Comparison of ENCODE assay signal across 8 cellular contexts in the genomic region with DNA sequence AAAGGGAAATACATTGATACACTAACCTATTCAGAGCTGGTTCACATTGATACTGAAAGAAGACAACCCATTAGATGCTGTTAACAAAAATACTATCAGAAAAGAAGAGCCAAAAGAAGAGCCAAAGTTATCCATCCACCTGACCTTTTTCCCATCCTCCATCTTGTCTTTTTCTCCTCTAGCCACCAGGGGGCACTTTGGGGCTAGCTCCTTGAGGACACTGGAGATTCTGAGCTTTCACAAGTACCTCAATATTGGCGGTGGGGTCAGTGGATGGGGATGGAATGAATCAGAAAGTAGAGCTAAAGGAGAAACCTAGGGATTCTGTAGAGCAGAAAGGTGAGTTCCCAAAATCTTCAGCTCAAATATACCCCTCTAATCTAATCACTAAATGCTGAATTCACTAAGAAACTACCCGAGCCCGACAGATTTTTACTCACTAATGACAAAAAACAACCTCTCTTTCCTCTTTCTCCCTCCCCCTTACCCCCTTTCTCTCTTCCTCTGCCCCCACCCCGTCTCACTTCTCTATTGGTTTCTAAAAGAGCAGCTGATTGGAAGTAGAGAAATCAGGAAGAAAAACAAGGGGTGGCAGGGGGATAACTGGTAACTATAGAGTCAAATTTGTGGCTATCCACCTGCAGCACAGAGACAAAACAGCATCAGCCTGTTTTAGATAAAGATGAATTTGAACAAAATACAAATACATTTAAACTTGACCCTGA.
A peak's percentile ranks its signal among the peaks of the same experiment; 100 is the strongest.
DNase-seq lines count a peak whose midpoint lies in the region; ATAC-seq, FAIRE-seq and TF ChIP-seq lines count a peak whose summit lies in the region.

No MANE protein-coding gene starts in this region.

- H3K79me2 ChIP-seq in DOHH2 (ENCODE audit: control insufficient read depth, low read length), result peaks cover 97% of the 10 kb centered on the region

- H3K27ac ChIP-seq in DOHH2 (ENCODE audit: low read depth, low read length) (peak overlapping the region; percentile 18; the same call in 1 of the 2 replicates), HL-60 (replicated peaks) (no peak overlapping the region)

- no peak overlapping the region for H3K4me3 Mint-ChIP-seq in natural killer cell treated with Interleukin-12 subunit alpha and Interleukin-12 subunit beta and Interleukin-15 and Interleukin-18, amount 100 ng/mL, for 72 hours

- H3K27me3 ChIP-seq in DOHH2 (ENCODE audit: control insufficient read depth, low read length) (no peaks in the 10 kb centered on the region), HL-60 (ENCODE audit: insufficient read depth, poor library complexity, severe bottlenecking) (no peaks in the 10 kb centered on the region)

- no peaks in the 10 kb centered on the region for H3K9me3 Mint-ChIP-seq in natural killer cell treated with Interleukin-12 subunit alpha and Interleukin-12 subunit beta and Interleukin-15 and Interleukin-18, amount 100 ng/mL, for 72 hours

- H3K36me3 Mint-ChIP-seq in natural killer cell treated with Interleukin-12 subunit alpha and Interleukin-12 subunit beta and Interleukin-15 and Interleukin-18, amount 100 ng/mL, for 72 hours, result no peaks in the 10 kb centered on the region

- peak; percentile 84 for TF ChIP-seq CTCF in DOHH2 (IDR thresholded peaks at IDR 0.05; ENCODE audit: low read depth, low read length, poor library complexity, severe bottlenecking)
- TF ChIP-seq CTCF in HL-60 (IDR thresholded peaks at IDR 0.05; ENCODE audit: insufficient read depth, low read length), result peak; percentile 52

- H3F3A ChIP-seq in DOHH2 (ENCODE audit: control insufficient read depth, insufficient read depth), result no peaks in the 10 kb centered on the region

- H3K4me1 ChIP-seq in DOHH2 (ENCODE audit: control insufficient read depth, low read length), result peaks cover 43% of the 10 kb centered on the region

- H3K27me3 Mint-ChIP-seq in natural killer cell treated with Interleukin-12 subunit alpha and Interleukin-12 subunit beta and Interleukin-15 and Interleukin-18, amount 100 ng/mL, for 72 hours, result no peaks in the 10 kb centered on the region

- peak; percentile 10 to 40 for DNase-seq in HL-60 (ENCODE audit: low read depth in 1 of 2, low spot score in 1 of 2)
- peak; percentile 16 for DNase-seq in glomerular visceral epithelial cell (ENCODE audit: extremely low spot score)
- DNase-seq in frontal cortex (ENCODE audit: low spot score in 2 of 2), result no peak
- DNase-seq in natural killer cell treated with Interleukin-12 subunit alpha and Interleukin-12 subunit beta and Interleukin-15 and Interleukin-18, amount 100 ng/mL, for 72 hours (ENCODE audit: low spot score), result no peak

- H3K27ac Mint-ChIP-seq in natural killer cell treated with Interleukin-12 subunit alpha and Interleukin-12 subunit beta and Interleukin-15 and Interleukin-18, amount 100 ng/mL, for 72 hours, result no peak overlapping the region

- H3K4me1 Mint-ChIP-seq in natural killer cell treated with Interleukin-12 subunit alpha and Interleukin-12 subunit beta and Interleukin-15 and Interleukin-18, amount 100 ng/mL, for 72 hours (ENCODE audit: low read depth in 2 of 2), result peaks cover 6 to 21% of the 10 kb centered on the region in 2 donors

- ATAC-seq in SK-N-SH treated with all-trans-retinoic acid at 6 μM for 48 hours, result peak; percentile 72
- ATAC-seq in GM21381 (IDR thresholded peaks at IDR 0.05; ENCODE audit: unreplicated experiment), result no peak
- no peak for ATAC-seq in GM19035 (IDR thresholded peaks at IDR 0.05; ENCODE audit: unreplicated experiment)
- no peak for ATAC-seq in natural killer cell treated with Interleukin-12 subunit alpha and Interleukin-12 subunit beta and Interleukin-15 and Interleukin-18, amount 100 ng/mL, for 72 hours

- H3K4me3 ChIP-seq in DOHH2 (ENCODE audit: low read length) (no peak overlapping the region), HL-60 (replicated peaks; ENCODE audit: insufficient read depth, low read length) (no peak overlapping the region)

- H3K9me3 ChIP-seq in DOHH2 (ENCODE audit: control insufficient read depth, insufficient read depth, low read length), result peaks cover 18% of the 10 kb centered on the region

- no peaks in the 10 kb centered on the region for H4K20me1 ChIP-seq in DOHH2 (ENCODE audit: control insufficient read depth, insufficient read depth, low read depth, low read length)

- no peak for FAIRE-seq in frontal cortex (lab: Jason Lieb, UNC)

- no peak overlapping the region for H3K4me2 ChIP-seq in DOHH2 (ENCODE audit: low read length)

- no peaks in the 10 kb centered on the region for H3K9me2 ChIP-seq in DOHH2 (replicated peaks; ENCODE audit: control insufficient read depth, low read length)

- peaks cover 77% of the 10 kb centered on the region for H3K36me3 ChIP-seq in DOHH2 (ENCODE audit: control insufficient read depth, low read length)

TF ChIP-seq in SK-N-SH treated with all-trans-retinoic acid at 6 μM for 48 hours, 23 proteins besides CTCF, POLR2A, EP300 and RAD21:
- no peak for TF ChIP-seq ESRRG (CRISPR knock-in tag; IDR thresholded peaks at IDR 0.05)
- TF ChIP-seq, protein P1, sequence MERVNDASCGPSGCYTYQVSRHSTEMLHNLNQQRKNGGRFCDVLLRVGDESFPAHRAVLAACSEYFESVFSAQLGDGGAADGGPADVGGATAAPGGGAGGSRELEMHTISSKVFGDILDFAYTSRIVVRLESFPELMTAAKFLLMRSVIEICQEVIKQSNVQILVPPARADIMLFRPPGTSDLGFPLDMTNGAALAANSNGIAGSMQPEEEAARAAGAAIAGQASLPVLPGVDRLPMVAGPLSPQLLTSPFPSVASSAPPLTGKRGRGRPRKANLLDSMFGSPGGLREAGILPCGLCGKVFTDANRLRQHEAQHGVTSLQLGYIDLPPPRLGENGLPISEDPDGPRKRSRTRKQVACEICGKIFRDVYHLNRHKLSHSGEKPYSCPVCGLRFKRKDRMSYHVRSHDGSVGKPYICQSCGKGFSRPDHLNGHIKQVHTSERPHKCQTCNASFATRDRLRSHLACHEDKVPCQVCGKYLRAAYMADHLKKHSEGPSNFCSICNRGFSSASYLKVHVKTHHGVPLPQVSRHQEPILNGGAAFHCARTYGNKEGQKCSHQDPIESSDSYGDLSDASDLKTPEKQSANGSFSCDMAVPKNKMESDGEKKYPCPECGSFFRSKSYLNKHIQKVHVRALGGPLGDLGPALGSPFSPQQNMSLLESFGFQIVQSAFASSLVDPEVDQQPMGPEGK (CRISPR knock-in tag; IDR thresholded peaks at IDR 0.05; ENCODE audit: borderline replicate concordance), result no peak
- TF ChIP-seq CSDC2 (CRISPR knock-in tag; IDR thresholded peaks at IDR 0.05), result no peak
- TF ChIP-seq, protein P2, sequence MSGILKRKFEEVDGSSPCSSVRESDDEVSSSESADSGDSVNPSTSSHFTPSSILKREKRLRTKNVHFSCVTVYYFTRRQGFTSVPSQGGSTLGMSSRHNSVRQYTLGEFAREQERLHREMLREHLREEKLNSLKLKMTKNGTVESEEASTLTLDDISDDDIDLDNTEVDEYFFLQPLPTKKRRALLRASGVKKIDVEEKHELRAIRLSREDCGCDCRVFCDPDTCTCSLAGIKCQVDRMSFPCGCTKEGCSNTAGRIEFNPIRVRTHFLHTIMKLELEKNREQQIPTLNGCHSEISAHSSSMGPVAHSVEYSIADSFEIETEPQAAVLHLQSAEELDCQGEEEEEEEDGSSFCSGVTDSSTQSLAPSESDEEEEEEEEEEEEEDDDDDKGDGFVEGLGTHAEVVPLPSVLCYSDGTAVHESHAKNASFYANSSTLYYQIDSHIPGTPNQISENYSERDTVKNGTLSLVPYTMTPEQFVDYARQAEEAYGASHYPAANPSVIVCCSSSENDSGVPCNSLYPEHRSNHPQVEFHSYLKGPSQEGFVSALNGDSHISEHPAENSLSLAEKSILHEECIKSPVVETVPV (CRISPR knock-in tag; IDR thresholded peaks at IDR 0.05), result no peak
- TF ChIP-seq ISL1 (CRISPR knock-in tag; IDR thresholded peaks at IDR 0.05), result no peak
- TF ChIP-seq, protein P3, sequence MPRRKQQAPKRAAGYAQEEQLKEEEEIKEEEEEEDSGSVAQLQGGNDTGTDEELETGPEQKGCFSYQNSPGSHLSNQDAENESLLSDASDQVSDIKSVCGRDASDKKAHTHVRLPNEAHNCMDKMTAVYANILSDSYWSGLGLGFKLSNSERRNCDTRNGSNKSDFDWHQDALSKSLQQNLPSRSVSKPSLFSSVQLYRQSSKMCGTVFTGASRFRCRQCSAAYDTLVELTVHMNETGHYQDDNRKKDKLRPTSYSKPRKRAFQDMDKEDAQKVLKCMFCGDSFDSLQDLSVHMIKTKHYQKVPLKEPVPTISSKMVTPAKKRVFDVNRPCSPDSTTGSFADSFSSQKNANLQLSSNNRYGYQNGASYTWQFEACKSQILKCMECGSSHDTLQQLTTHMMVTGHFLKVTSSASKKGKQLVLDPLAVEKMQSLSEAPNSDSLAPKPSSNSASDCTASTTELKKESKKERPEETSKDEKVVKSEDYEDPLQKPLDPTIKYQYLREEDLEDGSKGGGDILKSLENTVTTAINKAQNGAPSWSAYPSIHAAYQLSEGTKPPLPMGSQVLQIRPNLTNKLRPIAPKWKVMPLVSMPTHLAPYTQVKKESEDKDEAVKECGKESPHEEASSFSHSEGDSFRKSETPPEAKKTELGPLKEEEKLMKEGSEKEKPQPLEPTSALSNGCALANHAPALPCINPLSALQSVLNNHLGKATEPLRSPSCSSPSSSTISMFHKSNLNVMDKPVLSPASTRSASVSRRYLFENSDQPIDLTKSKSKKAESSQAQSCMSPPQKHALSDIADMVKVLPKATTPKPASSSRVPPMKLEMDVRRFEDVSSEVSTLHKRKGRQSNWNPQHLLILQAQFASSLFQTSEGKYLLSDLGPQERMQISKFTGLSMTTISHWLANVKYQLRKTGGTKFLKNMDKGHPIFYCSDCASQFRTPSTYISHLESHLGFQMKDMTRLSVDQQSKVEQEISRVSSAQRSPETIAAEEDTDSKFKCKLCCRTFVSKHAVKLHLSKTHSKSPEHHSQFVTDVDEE (CRISPR knock-in tag; IDR thresholded peaks at IDR 0.05), result no peak
- no peak for TF ChIP-seq ZNF70 (CRISPR knock-in tag; IDR thresholded peaks at IDR 0.05)
- TF ChIP-seq TCF4 (CRISPR knock-in tag; IDR thresholded peaks at IDR 0.05; ENCODE audit: borderline replicate concordance), result no peak
- TF ChIP-seq ZFP30 (CRISPR knock-in tag; IDR thresholded peaks at IDR 0.05), result no peak
- no peak for TF ChIP-seq GLIS3 (CRISPR knock-in tag; IDR thresholded peaks at IDR 0.05)
- no peak for TF ChIP-seq BACH2 (CRISPR knock-in tag; IDR thresholded peaks at IDR 0.05; ENCODE audit: borderline replicate concordance)
- no peak for TF ChIP-seq ARNTL (CRISPR knock-in tag; IDR thresholded peaks at IDR 0.05; ENCODE audit: borderline replicate concordance, low read depth)
- TF ChIP-seq ZC3H10 (CRISPR knock-in tag; IDR thresholded peaks at IDR 0.05), result no peak
- no peak for TF ChIP-seq ZNF8 (CRISPR knock-in tag; IDR thresholded peaks at IDR 0.05)
- no peak for TF ChIP-seq ZFP3 (CRISPR knock-in tag; IDR thresholded peaks at IDR 0.05)

Comparison
In these comparisons a context has a peak if more than half of its experiments do, and no peak if none do; other contexts are left out.
1. DNase-seq: peak in HL-60 (2 of 2) and glomerular visceral epithelial cell (single experiment); none in frontal cortex (0 of 2) and natural killer cell treated with Interleukin-12 subunit alpha and Interleukin-12 subunit beta and Interleukin-15 and Interleukin-18, amount 100 ng/mL, for 72 hours (single experiment).